In the genomic region with DNA sequence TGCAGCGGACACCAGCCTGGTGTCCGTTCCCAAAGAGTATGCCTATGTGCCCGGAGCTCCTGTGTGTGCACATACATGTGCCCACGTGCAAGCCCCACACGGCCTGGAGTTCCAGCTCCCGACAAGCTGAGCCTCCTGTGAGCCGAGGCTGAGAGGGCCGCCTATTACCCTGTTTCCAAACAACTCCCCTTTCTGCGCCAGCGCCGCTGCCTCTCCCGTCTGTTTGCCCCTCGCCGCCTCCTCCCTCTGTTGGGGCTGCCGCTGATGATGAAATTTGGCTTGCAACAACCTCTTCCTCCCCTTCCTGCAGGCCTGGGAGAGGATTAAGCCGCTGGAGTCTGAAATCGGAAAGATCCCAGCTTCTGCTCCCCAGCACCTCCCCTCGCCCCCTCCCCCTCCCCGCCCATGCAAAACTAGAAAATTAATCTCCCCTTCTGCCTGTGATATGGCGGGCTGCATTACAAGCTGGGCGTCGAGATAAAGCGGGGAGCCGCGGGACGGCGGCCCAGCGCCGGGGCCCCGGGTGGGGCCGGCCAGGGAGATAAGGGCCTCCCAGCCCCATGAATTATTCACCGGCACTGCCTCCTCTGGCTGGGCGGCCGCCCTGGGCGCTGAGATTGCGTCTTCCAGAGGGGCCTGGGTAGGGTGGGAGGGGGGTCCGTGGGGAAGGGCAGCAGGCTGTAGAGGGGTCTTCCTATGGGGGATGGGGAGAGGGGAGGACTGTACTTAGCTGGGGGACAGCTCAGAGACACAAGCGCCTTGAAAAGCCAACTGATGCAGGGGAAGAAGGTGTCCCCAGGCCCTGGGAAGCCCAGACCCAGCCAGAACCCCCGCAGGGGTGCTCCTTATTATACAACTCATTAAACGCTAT, we compare ENCODE assay signal across 8 cellular contexts. TPM values are rescaled to one million over a fixed set of nuclear protein-coding genes. Genes with fewer than 3 reads are reported as not detected.
A peak's percentile ranks its signal among the peaks of the same experiment; 100 is the strongest.
DNase-seq lines count a peak whose midpoint lies in the region; ATAC-seq and TF ChIP-seq lines count a peak whose summit lies in the region.

No MANE protein-coding gene starts in this region.

- no peak overlapping the region for H3K27ac ChIP-seq in psoas muscle
- no peak overlapping the region for H3K27ac ChIP-seq in CD4-positive, alpha-beta memory T cell (ENCODE audit: low read depth, low read length)

- peak overlapping the region; percentile 37 for H3K4me3 ChIP-seq in psoas muscle
- no peak overlapping the region for H3K4me3 ChIP-seq in CD4-positive, alpha-beta memory T cell (ENCODE audit: low read length in 2 of 2)

- ATAC-seq in psoas muscle (peak in 3 of 4 donors; percentile 50 to 80 (median 54)), GM21786 (IDR thresholded peaks at IDR 0.05; ENCODE audit: unreplicated experiment) (no peak)

- H3K9me3 ChIP-seq in psoas muscle = no peaks in the 10 kb centered on the region
- no peaks in the 10 kb centered on the region for H3K9me3 ChIP-seq in CD4-positive, alpha-beta memory T cell (ENCODE audit: control insufficient read depth in 1 of 2, low read length in 2 of 2)

- WGBS in psoas muscle, 3 donors = 15 to 23% (median 15%) methylated on average over 33 to 40 of the region's 40 CpGs

- peaks cover under 1 to 2% (median 1%) of the 10 kb centered on the region in 4 donors for H3K4me1 Mint-ChIP-seq in CD4-positive, alpha-beta memory T cell

- H3K27me3 ChIP-seq in psoas muscle (ENCODE audit: insufficient read depth in 3 of 3, low read length in 2 of 3) = peaks cover 0 to 36% (median 2%) of the 10 kb centered on the region in 3 donors
- peaks cover 18% of the 10 kb centered on the region for H3K27me3 ChIP-seq in CD4-positive, alpha-beta memory T cell (ENCODE audit: insufficient read depth, low read length)

- H3K9me3 Mint-ChIP-seq in CD4-positive, alpha-beta memory T cell = no peaks in the 10 kb centered on the region

- H3K36me3 ChIP-seq in psoas muscle (ENCODE audit: insufficient read depth in 1 of 2, low read depth in 1 of 2) = no peaks in the 10 kb centered on the region
- H3K36me3 ChIP-seq in CD4-positive, alpha-beta memory T cell (ENCODE audit: insufficient read depth, low read length) = no peaks in the 10 kb centered on the region

- no peak overlapping the region for H3K27ac Mint-ChIP-seq in CD4-positive, alpha-beta memory T cell

- no peaks in the 10 kb centered on the region for H3K36me3 Mint-ChIP-seq in CD4-positive, alpha-beta memory T cell

- intact Hi-C loops in head of caudate nucleus (cut with DNase I) = no loop called here
- intact Hi-C loops in psoas muscle (cut with DNase I) = no loop called here
- intact Hi-C loops in CD4-positive, alpha-beta memory T cell (cut with micrococcal nuclease) = loop anchor here (10.0 kb wide), 1 partner anchor 186 kb away; no protein-coding TSS in a partner anchor

- TF ChIP-seq CTCF in psoas muscle (IDR thresholded peaks at IDR 0.05) = no peak

- POLR2A ChIA-PET in CD4-positive, alpha-beta memory T cell (lab: Charles Lee; ENCODE audit: partially characterized antibody) = interaction anchor here (0.7 kb wide), 1 partner anchor 162 kb away, joined by 4 read pairs; no protein-coding TSS in a partner anchor

- DNase-seq in GM03348 (ENCODE audit: low spot score) = peak; percentile 82
- DNase-seq in SIG-M5 (lab: John Stamatoyannopoulos, UW) = peak; percentile 47
- DNase-seq in head of caudate nucleus = peak in 23 of 42 donors; percentile 24 to 69 (median 48)
- peak; percentile 79 to 85 for DNase-seq in psoas muscle
- no peak for DNase-seq in DMS114 treated with DMSO at 0.1 percent for 48 hours (lab: John Stamatoyannopoulos, UW; ENCODE audit: unreplicated experiment)
- DNase-seq in SW 1271 (lab: John Stamatoyannopoulos, UW) = no peak
- no peak for DNase-seq in CD4-positive, alpha-beta memory T cell

- no peak overlapping the region for H3K4me3 Mint-ChIP-seq in CD4-positive, alpha-beta memory T cell

- peaks cover 34 to 42% of the 10 kb centered on the region in 2 donors for H3K27me3 Mint-ChIP-seq in CD4-positive, alpha-beta memory T cell

- CTCF ChIA-PET in CD4-positive, alpha-beta memory T cell (lab: Charles Lee; ENCODE audit: partially characterized antibody) = interaction anchor here (0.7 to 3.5 kb wide), 5 partner anchors 10 to 305 kb away, joined by 3 to 18 read pairs (median 5); no protein-coding TSS in a partner anchor

- H3K4me1 ChIP-seq in psoas muscle = no peaks in the 10 kb centered on the region
- H3K4me1 ChIP-seq in CD4-positive, alpha-beta memory T cell (ENCODE audit: insufficient read depth, low read length) = peaks cover 2% of the 10 kb centered on the region

RNA-seq across cellular contexts. Expression of a gene that starts 6.8 kb away (rescaled TPM):
- total RNA-seq in psoas muscle = under 1 TPM; 0.32 to 0.82 (median 0.60) TPM
- under 1 TPM; 0.20 to 0.29 (median 0.25) TPM for polyA plus RNA-seq in psoas muscle
- under 1 TPM; 0.08 to 0.26 TPM for total RNA-seq in CD4-positive, alpha-beta memory T cell
- polyA plus RNA-seq in CD4-positive, alpha-beta memory T cell = not detected

RNA-seq across cellular contexts. Expression of a gene that starts 25.4 kb away (rescaled TPM):
- total RNA-seq in psoas muscle = 1 to 10 TPM; 4.6 to 6.1 (median 5.2) TPM
- 10 to 100 TPM in 1 of 3 donors, 1 to 10 TPM in 2; 3.4 to 15.3 (median 5.5) TPM for polyA plus RNA-seq in psoas muscle
- total RNA-seq in CD4-positive, alpha-beta memory T cell = 10 to 100 TPM in 1 of 2 experiments, 1 to 10 TPM in 1; 8.5 to 10.4 TPM
- 10 to 100 TPM; 11.8 to 14.7 TPM for polyA plus RNA-seq in CD4-positive, alpha-beta memory T cell

RNA-seq across cellular contexts. Expression of a gene that starts 34.5 kb away (rescaled TPM):
- 10 to 100 TPM; 14.2 to 21.1 (median 17.9) TPM for total RNA-seq in psoas muscle
- 10 to 100 TPM; 11.7 to 20.4 (median 12.3) TPM for polyA plus RNA-seq in psoas muscle
- 10 to 100 TPM; 56.9 to 64.5 TPM for total RNA-seq in CD4-positive, alpha-beta memory T cell
- 10 to 100 TPM; 13.0 to 17.1 TPM for polyA plus RNA-seq in CD4-positive, alpha-beta memory T cell

RNA-seq across cellular contexts. Expression of a gene that starts 53.2 kb away (rescaled TPM):
- 100 to 1,000 TPM in 3 of 4 donors, 10 to 100 TPM in 1; 92.0 to 221 (median 148) TPM for total RNA-seq in psoas muscle
- 100 to 1,000 TPM in 1 of 3 donors, 10 to 100 TPM in 2; 17.4 to 120 (median 66.0) TPM for polyA plus RNA-seq in psoas muscle
- 1 to 10 TPM; 1.1 to 2.0 TPM for total RNA-seq in CD4-positive, alpha-beta memory T cell
- polyA plus RNA-seq in CD4-positive, alpha-beta memory T cell = not detected

Comparison
In these comparisons a context has a peak if more than half of its experiments do, and no peak if none do; other contexts are left out.
1. DNase-seq: peak in GM03348 (single experiment), SIG-M5 (single experiment), head of caudate nucleus (23 of 42) and psoas muscle (2 of 2); none in DMS114 treated with DMSO at 0.1 percent for 48 hours (single experiment), SW 1271 (0 of 2) and CD4-positive, alpha-beta memory T cell (0 of 5).